9 cellular contexts compared by ENCODE assay signal in genomic region chr3:107208100-107208499, GRCh38.
DNase-seq lines count a peak whose midpoint lies in the region; ATAC-seq, FAIRE-seq and TF ChIP-seq lines count a peak whose summit lies in the region.
"Had no signal": no experiment of that assay in that cellular context is flagged by ENCODE, and none has a peak within 500 bp of the region (broad histone marks: within the 10 kb centered on the region; RNA-seq: fewer than 3 reads in every experiment).

No MANE protein-coding gene starts in this region.

- DNase-seq in HepG2 (ENCODE audit: low spot score): no peak
- peak; percentile 95 for DNase-seq in MCF 10A (ENCODE audit: unreplicated experiment)
- no peak for DNase-seq in left lobe of liver (ENCODE audit: low spot score)
- DNase-seq in tibial nerve (ENCODE audit: low spot score in 2 of 2): peak in 1 of 2 donors; percentile 73
- DNase-seq in mesenteric fat pad (ENCODE audit: low spot score): no peak
- DNase-seq in NCI-H774 (lab: John Stamatoyannopoulos, UW): no peak
- DNase-seq in stimulated activated CD4-positive, alpha-beta T cell treated with anti-CD3 and anti-CD28 coated beads, Interleukin-1b, Interleukin-23, amount 100 ng/mL, for 48 hours: no peak
- DNase-seq: activated B cell treated with CpG ODN at 0.5 μM for 24 hours had no signal

- no peaks in the 10 kb centered on the region for H3K9me3 Mint-ChIP-seq in MCF 10A (ENCODE audit: unreplicated experiment)
- H3K9me3 Mint-ChIP-seq: activated B cell treated with CpG ODN at 0.5 μM for 24 hours had no signal

- H3K9me3 ChIP-seq in liver (ENCODE audit: control insufficient read depth in 4 of 4, low read length in 3 of 4): no peaks in the 10 kb centered on the region
- no peaks in the 10 kb centered on the region for H3K9me3 ChIP-seq in HepG2 (ENCODE audit: low read length)
- H3K9me3 ChIP-seq in tibial nerve: no peaks in the 10 kb centered on the region

- no peaks in the 10 kb centered on the region for H3K4me1 ChIP-seq in liver (ENCODE audit: control insufficient read depth in 4 of 4, insufficient read depth in 4 of 4, low read length in 3 of 4)
- H3K4me1 ChIP-seq in HepG2 (ENCODE audit: insufficient read depth, low read length): no peaks in the 10 kb centered on the region
- H3K4me1 ChIP-seq in tibial nerve: peaks cover 0 to 60% (median 26%) of the 10 kb centered on the region in 4 donors

- no peak overlapping the region for H3K4me2 ChIP-seq in HepG2 (ENCODE audit: low read depth, low read length)

- H3K9ac ChIP-seq in liver (ENCODE audit: low read depth in 1 of 2, low read length in 2 of 2): no peak overlapping the region
- H3K9ac ChIP-seq in HepG2 (ENCODE audit: insufficient read depth, low read depth, low read length): no peak overlapping the region

- FAIRE-seq in HepG2 (lab: Jason Lieb, UNC): no peak

- TF ChIP-seq POLR2A in HepG2 (IDR thresholded peaks at IDR 0.05; ENCODE audit: insufficient read depth in 1 of 2, low read depth in 2 of 2, low read length in 2 of 2) (no peak), tibial nerve (IDR thresholded peaks at IDR 0.05) (peak in 1 of 2 donors; percentile 28)

- H3K27ac ChIP-seq in liver (ENCODE audit: low read depth in 1 of 2, low read length in 2 of 2): peak overlapping the region in 1 of 2 donors; percentile 42
- no peak overlapping the region for H3K27ac ChIP-seq in HepG2 (ENCODE audit: extremely low read length, insufficient read depth, low read length)
- peak overlapping the region; percentile 15 to 87 (median 62) for H3K27ac ChIP-seq in tibial nerve

- no peaks in the 10 kb centered on the region for H3K36me3 Mint-ChIP-seq in MCF 10A (ENCODE audit: insufficient read depth, unreplicated experiment)

- no peaks in the 10 kb centered on the region for H4K20me1 ChIP-seq in HepG2 (ENCODE audit: insufficient read depth, low read length)

- H3K4me3 Mint-ChIP-seq in MCF 10A (ENCODE audit: unreplicated experiment): peak overlapping the region; percentile 62
- H3K4me3 Mint-ChIP-seq: activated B cell treated with CpG ODN at 0.5 μM for 24 hours had no signal

- H2AFZ ChIP-seq in HepG2 (ENCODE audit: low read length): no peak overlapping the region

- POLR2A ChIA-PET in HepG2 (lab: Yijun Ruan, JAX): no interaction called here
- POLR2A ChIA-PET in MCF 10A (lab: Yijun Ruan, JAX): interaction anchor here (0.6 to 6.7 kb wide), 15 partner anchors 8 to 1339 kb away, joined by 3 to 79 read pairs (median 5); no protein-coding TSS in a partner anchor

- CTCF ChIA-PET in HepG2 (lab: Yijun Ruan, JAX; ENCODE audit: low intra/inter-chr PET ratio, low total read pairs): no interaction called here
- CTCF ChIA-PET in MCF 10A (lab: Yijun Ruan, JAX): interaction anchor here (0.7 to 3.5 kb wide), 9 partner anchors 8 to 1817 kb away, joined by 3 to 50 read pairs (median 3); no protein-coding TSS in a partner anchor

- peaks cover 44% of the 10 kb centered on the region for H3K4me1 Mint-ChIP-seq in MCF 10A (ENCODE audit: insufficient read depth, unreplicated experiment)
- H3K4me1 Mint-ChIP-seq: activated B cell treated with CpG ODN at 0.5 μM for 24 hours had no signal

- H3K4me3 ChIP-seq in liver (ENCODE audit: low read depth in 1 of 3, low read length in 3 of 3) (no peak overlapping the region), HepG2 (replicated peaks in 1 of 3; ENCODE audit: insufficient read depth in 1 of 3, low read depth in 2 of 3, low read length in 3 of 3) (no peak overlapping the region), tibial nerve (peak overlapping the region in 1 of 4 donors; percentile 12)

- peak overlapping the region; percentile 91 for H3K27ac Mint-ChIP-seq in MCF 10A (ENCODE audit: low read depth, unreplicated experiment)
- H3K27ac Mint-ChIP-seq: activated B cell treated with CpG ODN at 0.5 μM for 24 hours had no signal

- in situ Hi-C loops in HepG2 (cut with HindIII; ENCODE audit: extremely low pct_ligation_motif_present, low pct_unique_long_range_greater_than_20kb): no loop called here

- intact Hi-C loops in HepG2 (cut with micrococcal nuclease; ENCODE audit: unreplicated experiment): no loop called here
- intact Hi-C loops in MCF 10A (cut with micrococcal nuclease): loop anchor here (10.0 kb wide), 1 partner anchor 317 kb away; the partner anchor contains the start of gene BBX

- H3K36me3 ChIP-seq in liver (ENCODE audit: control insufficient read depth in 4 of 4, insufficient read depth in 3 of 4, low read depth in 1 of 4, low read length in 3 of 4) (no peaks in the 10 kb centered on the region), HepG2 (replicated peaks in 1 of 2; ENCODE audit: control insufficient read depth in 1 of 2, insufficient read depth in 2 of 2, low read length in 2 of 2) (no peaks in the 10 kb centered on the region), tibial nerve (no peaks in the 10 kb centered on the region)

- TF ChIP-seq CTCF in liver (IDR thresholded peaks at IDR 0.05; ENCODE audit: low read depth, low read length, missing input control) (no peak), HepG2 (CRISPR knock-in tag; IDR thresholded peaks at IDR 0.05) (no peak), MCF 10A (IDR thresholded peaks at IDR 0.05; ENCODE audit: unreplicated experiment) (no peak), tibial nerve (IDR thresholded peaks at IDR 0.05) (no peak)

- H3K79me2 ChIP-seq in HepG2 (ENCODE audit: insufficient read depth, low read length): no peaks in the 10 kb centered on the region

- H3K27me3 Mint-ChIP-seq in MCF 10A (ENCODE audit: insufficient read depth, unreplicated experiment): no peaks in the 10 kb centered on the region
- H3K27me3 Mint-ChIP-seq: activated B cell treated with CpG ODN at 0.5 μM for 24 hours had no signal

- BruUV-seq in HepG2 (replicated peaks; lab: Mats Ljungman, UMichigan) (no TSS peak), MCF 10A (replicated peaks; lab: Mats Ljungman, UMichigan) (no TSS peak)

- TF ChIP-seq RAD21 in liver (IDR thresholded peaks at IDR 0.05): no peak
- no peak for TF ChIP-seq RAD21 in HepG2 (CRISPR knock-in tag; IDR thresholded peaks at IDR 0.05)

- TF ChIP-seq EP300 in HepG2 (IDR thresholded peaks at IDR 0.05; ENCODE audit: low read depth in 2 of 2, low read length in 2 of 2): no peak
- no peak for TF ChIP-seq EP300 in HepG2 (CRISPR knock-in tag; IDR thresholded peaks at IDR 0.05; ENCODE audit: borderline replicate concordance)
- peak; percentile 35 to 79 for TF ChIP-seq EP300 in tibial nerve (IDR thresholded peaks at IDR 0.05)

- ATAC-seq in HepG2 (no peak), left lobe of liver (peak; percentile 88)

- H3K27me3 ChIP-seq in liver (ENCODE audit: control insufficient read depth in 4 of 4, insufficient read depth in 4 of 4, low read length in 3 of 4): no peaks in the 10 kb centered on the region
- no peaks in the 10 kb centered on the region; a peak in 1 of 5 replicates for H3K27me3 ChIP-seq in HepG2 (ENCODE audit: control insufficient read depth in 1 of 2, insufficient read depth in 2 of 2, low read length in 2 of 2)
- H3K27me3 ChIP-seq in tibial nerve: no peaks in the 10 kb centered on the region

TF ChIP-seq in liver, 16 proteins besides CTCF, POLR2A, EP300 and RAD21:
- TF ChIP-seq JUND (IDR thresholded peaks at IDR 0.05) (peak; percentile 51 to 52), EGR1 (IDR thresholded peaks at IDR 0.05; ENCODE audit: low read depth in 2 of 2) (no peak), HNF4A (conservative IDR thresholded peaks at IDR 0.05) (peak in 1 of 2 donors; percentile 24), RXRA (IDR thresholded peaks at IDR 0.05) (peak; percentile 52 to 55), NR2F2 (IDR thresholded peaks at IDR 0.05) (peak; percentile 63), SP1 (IDR thresholded peaks at IDR 0.05) (peak; percentile 34), MAX (IDR thresholded peaks at IDR 0.05) (no peak), HNF4G (IDR thresholded peaks at IDR 0.05) (no peak)
- TF ChIP-seq, protein P1, sequence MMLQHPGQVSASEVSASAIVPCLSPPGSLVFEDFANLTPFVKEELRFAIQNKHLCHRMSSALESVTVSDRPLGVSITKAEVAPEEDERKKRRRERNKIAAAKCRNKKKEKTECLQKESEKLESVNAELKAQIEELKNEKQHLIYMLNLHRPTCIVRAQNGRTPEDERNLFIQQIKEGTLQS (IDR thresholded peaks at IDR 0.05): no peak

TF ChIP-seq in HepG2, 621 proteins besides CTCF, POLR2A, EP300 and RAD21 (continues in another document):
- TF ChIP-seq ZSCAN25 (CRISPR knock-in tag; IDR thresholded peaks at IDR 0.05) (no peak), PRDM15 (CRISPR knock-in tag; IDR thresholded peaks at IDR 0.05) (no peak), NR2C2 (CRISPR knock-in tag; IDR thresholded peaks at IDR 0.05; ENCODE audit: borderline replicate concordance) (no peak)
